Comparison of ENCODE assay signal across 1 cellular context in genomic region chr16:88353691-88354090, GRCh38.
TF ChIP-seq lines count a peak whose summit lies in the region.

No MANE protein-coding gene starts in this region.

TF ChIP-seq in HepG2, 621 proteins besides CTCF, POLR2A, EP300 and RAD21 (continued from another document):
- TF ChIP-seq BATF2 (CRISPR knock-in tag; IDR thresholded peaks at IDR 0.05) (no peak), KDM6A (CRISPR knock-in tag; IDR thresholded peaks at IDR 0.05; ENCODE audit: low read depth) (no peak), CENPX (CRISPR knock-in tag; IDR thresholded peaks at IDR 0.05) (no peak), ZNF329 (CRISPR knock-in tag; IDR thresholded peaks at IDR 0.05; ENCODE audit: low read depth) (no peak), TBP (CRISPR knock-in tag; IDR thresholded peaks at IDR 0.05) (no peak), ETV6 (CRISPR knock-in tag; conservative IDR thresholded peaks at IDR 0.05) (no peak), SMARCC2 (IDR thresholded peaks at IDR 0.05) (no peak), GATAD1 (CRISPR knock-in tag; IDR thresholded peaks at IDR 0.05) (no peak), AGO2 (optimal IDR thresholded peaks at IDR 0.05; ENCODE audit: low read depth, low read length) (no peak), ZNF703 (CRISPR knock-in tag; IDR thresholded peaks at IDR 0.05; ENCODE audit: borderline replicate concordance) (no peak), ZNF280B (CRISPR knock-in tag; IDR thresholded peaks at IDR 0.05; ENCODE audit: borderline replicate concordance) (no peak)
